In the genomic region with DNA sequence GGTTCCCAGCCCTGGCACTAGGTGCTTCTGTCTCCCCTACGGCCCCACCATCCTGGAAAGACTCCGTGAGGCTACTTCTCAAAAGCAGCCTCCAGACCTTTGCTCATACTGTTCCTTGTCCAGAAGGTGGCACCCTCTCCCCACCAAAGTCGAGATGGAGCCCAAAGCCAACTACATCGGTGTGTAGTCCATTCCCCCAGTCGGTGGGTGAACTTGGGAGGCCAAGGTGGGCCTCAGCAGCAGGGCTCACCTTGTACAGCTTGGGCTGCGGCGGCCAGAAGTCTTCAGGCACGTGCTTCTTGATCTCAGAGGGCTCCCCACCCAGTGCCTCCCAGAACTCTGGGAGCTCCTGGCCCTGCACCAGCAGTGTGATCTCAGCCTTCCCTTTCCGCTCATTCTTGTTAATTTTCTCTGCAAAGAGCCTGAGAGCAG, we compare ENCODE assay signal across 8 cellular contexts. TPM values are rescaled to one million over a fixed set of nuclear protein-coding genes. Genes with fewer than 3 reads are reported as not detected.
DNase-seq lines count a peak whose midpoint lies in the region; ATAC-seq and TF ChIP-seq lines count a peak whose summit lies in the region.

No MANE protein-coding gene starts in this region.

- no peaks in the 10 kb centered on the region for H3K9me3 Mint-ChIP-seq in progenitor cell of endocrine pancreas (ENCODE audit: low read depth)

- no peak overlapping the region for H3K4me3 Mint-ChIP-seq in progenitor cell of endocrine pancreas (ENCODE audit: low read depth)

- peak; percentile 35 for DNase-seq in DMS79 treated with DMSO at 0.1 percent for 48 hours (lab: John Stamatoyannopoulos, UW)
- DNase-seq in LoVo (ENCODE audit: low spot score), result peak; percentile 23
- peak; percentile 81 for DNase-seq in SK-N-DZ (ENCODE audit: low spot score)
- DNase-seq in activated naive CD4-positive, alpha-beta T cell treated with anti-CD3 and anti-CD28 coated beads, Interleukin-2, amount 50 U/mL, for 16 hours, result peak; percentile 66
- peak; percentile 76 for DNase-seq in globus pallidus (ENCODE audit: low spot score)
- peak; percentile 49 for DNase-seq in progenitor cell of endocrine pancreas (ENCODE audit: low spot score, unreplicated experiment)

- H3K27ac Mint-ChIP-seq in progenitor cell of endocrine pancreas, result no peak overlapping the region

- peaks cover 8% of the 10 kb centered on the region for H3K4me1 Mint-ChIP-seq in progenitor cell of endocrine pancreas (ENCODE audit: low read depth)

- no peaks in the 10 kb centered on the region for H3K27me3 Mint-ChIP-seq in progenitor cell of endocrine pancreas

- H3K36me3 Mint-ChIP-seq in progenitor cell of endocrine pancreas (ENCODE audit: insufficient read depth), result peaks cover 26% of the 10 kb centered on the region

- ATAC-seq in HG03175 (IDR thresholded peaks at IDR 0.05; ENCODE audit: unreplicated experiment) (no peak), HG02852 (IDR thresholded peaks at IDR 0.05; ENCODE audit: unreplicated experiment) (no peak)

- TF ChIP-seq CTCF in progenitor cell of endocrine pancreas (IDR thresholded peaks at IDR 0.05; ENCODE audit: unreplicated experiment), result peak; percentile 70

RNA-seq across cellular contexts. Expression of a gene that starts 10.2 kb away (rescaled TPM):
- 45.9 and 54.5 TPM in 2 replicates for polyA plus RNA-seq in SK-N-DZ (2014; cell fraction: cytosol; rRNA removed)
- 158 and 200 TPM in 2 replicates for polyA plus RNA-seq in SK-N-DZ (2014; cell fraction: nucleus; rRNA removed)
- total RNA-seq in progenitor cell of endocrine pancreas, result 256 and 260 TPM in 2 replicates

RNA-seq across cellular contexts. Expression of a gene that starts 12.1 kb away (rescaled TPM):
- polyA plus RNA-seq in SK-N-DZ (2014; cell fraction: cytosol; rRNA removed), result 10.1 and 19.3 TPM in 2 replicates
- polyA plus RNA-seq in SK-N-DZ (2014; cell fraction: nucleus; rRNA removed), result 34.9 and 35.8 TPM in 2 replicates
- 18.4 and 22.2 TPM in 2 replicates for total RNA-seq in progenitor cell of endocrine pancreas

RNA-seq across cellular contexts. Expression of a gene that starts 22.9 kb away (rescaled TPM):
- 99.4 and 115 TPM in 2 replicates for polyA plus RNA-seq in SK-N-DZ (2014; cell fraction: cytosol; rRNA removed)
- polyA plus RNA-seq in SK-N-DZ (2014; cell fraction: nucleus; rRNA removed), result 83.2 and 89.5 TPM in 2 replicates
- total RNA-seq in progenitor cell of endocrine pancreas, result 75.8 and 76.7 TPM in 2 replicates

Comparison
In these comparisons a context has a peak if more than half of its experiments do, and no peak if none do; other contexts are left out.
1. DNase-seq: peak in every context shown above with its lines; median percentile 81 in SK-N-DZ; 76 in globus pallidus; 66 in activated naive CD4-positive, alpha-beta T cell treated with anti-CD3 and anti-CD28 coated beads, Interleukin-2, amount 50 U/mL, for 16 hours; 49 in progenitor cell of endocrine pancreas; 35 in DMS79 treated with DMSO at 0.1 percent for 48 hours; 23 in LoVo.